In the genomic region with DNA sequence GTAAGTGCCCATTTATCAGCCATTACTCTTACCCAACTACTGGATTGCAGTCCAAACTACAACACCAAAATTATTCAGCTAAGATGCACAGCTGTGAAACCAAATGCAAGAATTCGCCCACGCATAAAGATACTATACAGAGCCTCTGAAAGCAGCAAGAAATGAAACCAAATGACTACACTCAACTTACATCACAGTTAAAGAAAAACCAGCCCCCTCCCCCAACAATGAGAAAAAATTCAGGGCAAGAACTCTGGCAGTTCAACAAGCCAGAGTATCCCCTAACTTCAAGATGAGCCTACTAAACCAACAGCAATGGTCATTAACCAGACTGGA, we compare ENCODE assay signal across 14 cellular contexts.
DNase-seq lines count a peak whose midpoint lies in the region; ATAC-seq and TF ChIP-seq lines count a peak whose summit lies in the region.
"Had no signal": no experiment of that assay in that cellular context is flagged by ENCODE, and none has a peak within 500 bp of the region (broad histone marks: within the 10 kb centered on the region; RNA-seq: fewer than 3 reads in every experiment).

No MANE protein-coding gene starts in this region.

- CTCF ChIA-PET in activated CD8-positive, alpha-beta T cell treated with anti-CD3 and anti-CD28 coated beads, Interleukin-2, amount 10 ng/mL, durations not matched to agents 7 days and 5 days (lab: Charles Lee), result no interaction called here

- ATAC-seq in GM18505 (IDR thresholded peaks at IDR 0.05; ENCODE audit: unreplicated experiment) (peak; percentile 93), GM19467 (IDR thresholded peaks at IDR 0.05; ENCODE audit: unreplicated experiment) (peak; percentile 85), HG02798 (IDR thresholded peaks at IDR 0.05; ENCODE audit: poor library complexity, unreplicated experiment) (peak; percentile 89), HG03439 (IDR thresholded peaks at IDR 0.05; ENCODE audit: unreplicated experiment) (peak; percentile 95)
- ATAC-seq in activated CD8-positive, alpha-beta T cell treated with anti-CD3 and anti-CD28 coated beads, Interleukin-2, amount 10 ng/mL, durations not matched to agents 7 days and 5 days, result no peak
- ATAC-seq: activated CD4-positive, CD25-positive, alpha-beta regulatory T cell treated with anti-CD3 and anti-CD28 coated beads, Interleukin-2, amount 50 U/mL, for 24 hours; HepG2; stimulated activated naive CD8-positive, alpha-beta T cell treated with anti-CD3 and anti-CD28 coated beads, Interleukin-15, amount 100 ng/mL, for 72 hours had no signal

- TF ChIP-seq POLR2A in GM18505 (IDR thresholded peaks at IDR 0.05; ENCODE audit: borderline replicate concordance, extremely low read depth, insufficient read depth, insufficient read length), result no peak

- DNase-seq in NCI-H1694 treated with DMSO at 0.1 percent for 48 hours (lab: John Stamatoyannopoulos, UW) (no peak), NCI-H446 treated with DMSO at 0.1 percent for 48 hours (lab: John Stamatoyannopoulos, UW) (no peak), COLO829 (ENCODE audit: low spot score) (no peak)
- DNase-seq in activated CD8-positive, alpha-beta T cell treated with anti-CD3 and anti-CD28 coated beads, Interleukin-2, amount 10 ng/mL, durations not matched to agents 7 days and 5 days, result no peak
- DNase-seq: NCI-H2227 treated with DMSO at 0.1 percent for 48 hours; sigmoid colon; stimulated activated naive CD8-positive, alpha-beta T cell treated with anti-CD3 and anti-CD28 coated beads, Interleukin-15, amount 100 ng/mL, for 72 hours had no signal

- no peaks in the 10 kb centered on the region for H3K9me3 Mint-ChIP-seq in activated CD8-positive, alpha-beta T cell treated with anti-CD3 and anti-CD28 coated beads, Interleukin-2, amount 10 ng/mL, durations not matched to agents 7 days and 5 days (ENCODE audit: insufficient read depth)

- no peaks in the 10 kb centered on the region for H3K4me1 Mint-ChIP-seq in activated CD8-positive, alpha-beta T cell treated with anti-CD3 and anti-CD28 coated beads, Interleukin-2, amount 10 ng/mL, durations not matched to agents 7 days and 5 days (ENCODE audit: low read depth)
- H3K4me1 Mint-ChIP-seq: stimulated activated naive CD8-positive, alpha-beta T cell treated with anti-CD3 and anti-CD28 coated beads, Interleukin-15, amount 100 ng/mL, for 72 hours had no signal

- no peaks in the 10 kb centered on the region for H3K27me3 Mint-ChIP-seq in activated CD8-positive, alpha-beta T cell treated with anti-CD3 and anti-CD28 coated beads, Interleukin-2, amount 10 ng/mL, durations not matched to agents 7 days and 5 days (ENCODE audit: low read depth)
- H3K27me3 Mint-ChIP-seq: dendritic cell treated with granulocyte-macrophage colony-stimulating factor and Interleukin-4, amounts not matched to agents 40 ng/mL and 50 ng/mL, for 4 days; stimulated activated naive CD8-positive, alpha-beta T cell treated with anti-CD3 and anti-CD28 coated beads, Interleukin-15, amount 100 ng/mL, for 72 hours had no signal

- no peaks in the 10 kb centered on the region for H3K36me3 Mint-ChIP-seq in activated CD8-positive, alpha-beta T cell treated with anti-CD3 and anti-CD28 coated beads, Interleukin-2, amount 10 ng/mL, durations not matched to agents 7 days and 5 days (ENCODE audit: low read depth)

- H3K4me3 Mint-ChIP-seq in activated CD8-positive, alpha-beta T cell treated with anti-CD3 and anti-CD28 coated beads, Interleukin-2, amount 10 ng/mL, durations not matched to agents 7 days and 5 days, result no peak overlapping the region
- H3K4me3 Mint-ChIP-seq: dendritic cell treated with granulocyte-macrophage colony-stimulating factor and Interleukin-4, amounts not matched to agents 40 ng/mL and 50 ng/mL, for 4 days; stimulated activated naive CD8-positive, alpha-beta T cell treated with anti-CD3 and anti-CD28 coated beads, Interleukin-15, amount 100 ng/mL, for 72 hours had no signal

- POLR2A ChIA-PET in activated CD8-positive, alpha-beta T cell treated with anti-CD3 and anti-CD28 coated beads, Interleukin-2, amount 10 ng/mL, durations not matched to agents 7 days and 5 days (lab: Charles Lee), result no interaction called here

- no peak overlapping the region for H3K27ac Mint-ChIP-seq in activated CD8-positive, alpha-beta T cell treated with anti-CD3 and anti-CD28 coated beads, Interleukin-2, amount 10 ng/mL, durations not matched to agents 7 days and 5 days
- H3K27ac Mint-ChIP-seq: dendritic cell treated with granulocyte-macrophage colony-stimulating factor and Interleukin-4, amounts not matched to agents 40 ng/mL and 50 ng/mL, for 4 days; stimulated activated naive CD8-positive, alpha-beta T cell treated with anti-CD3 and anti-CD28 coated beads, Interleukin-15, amount 100 ng/mL, for 72 hours had no signal
